14 cellular contexts compared by ENCODE assay signal in genomic region chr12:131333621-131334440, GRCh38.
DNase-seq lines count a peak whose midpoint lies in the region; ATAC-seq and TF ChIP-seq lines count a peak whose summit lies in the region.
"Had no signal": no experiment of that assay in that cellular context is flagged by ENCODE, and none has a peak within 500 bp of the region (broad histone marks: within the 10 kb centered on the region; RNA-seq: fewer than 3 reads in every experiment).

No MANE protein-coding gene starts in this region.

- H3K4me1 Mint-ChIP-seq in activated T-helper 2 cell treated with anti-CD3 and anti-CD28 coated beads, Interferon-gamma antibody, Interleukin-2, Interleukin-4, amounts not matched to agents 10 μg/mL and 5 μg/mL and 100 μg/mL, durations not matched to agents 14 hours and 24 hours and 36 hours (ENCODE audit: low read depth): no peaks in the 10 kb centered on the region
- H3K4me1 Mint-ChIP-seq: CD4-positive, CD25-positive, alpha-beta regulatory T cell had no signal

- no peaks in the 10 kb centered on the region for H3K36me3 ChIP-seq in aorta (ENCODE audit: control insufficient read depth in 1 of 2, insufficient read depth in 2 of 2, low read length in 1 of 2)
- H3K36me3 ChIP-seq: BLaER1 treated with 17β-estradiol and CSF1 and Interleukin-3, amounts not matched to agents 10 nM and 100 nM had no signal

- no peaks in the 10 kb centered on the region for H3K9me3 Mint-ChIP-seq in activated T-helper 2 cell treated with anti-CD3 and anti-CD28 coated beads, Interferon-gamma antibody, Interleukin-2, Interleukin-4, amounts not matched to agents 10 μg/mL and 5 μg/mL and 100 μg/mL, durations not matched to agents 14 hours and 24 hours and 36 hours

- no peak overlapping the region for H3K4me3 ChIP-seq in coronary artery
- H3K4me3 ChIP-seq in aorta (ENCODE audit: low read length in 2 of 2): no peak overlapping the region
- H3K4me3 ChIP-seq: BLaER1 treated with 17β-estradiol and CSF1 and Interleukin-3, amounts not matched to agents 10 nM and 100 nM had no signal

- peak; percentile 44 for ATAC-seq in aorta (ENCODE audit: low FRiP score)
- ATAC-seq: HCT116, HepG2 had no signal

- no peaks in the 10 kb centered on the region for H3K36me3 Mint-ChIP-seq in activated T-helper 2 cell treated with anti-CD3 and anti-CD28 coated beads, Interferon-gamma antibody, Interleukin-2, Interleukin-4, amounts not matched to agents 10 μg/mL and 5 μg/mL and 100 μg/mL, durations not matched to agents 14 hours and 24 hours and 36 hours (ENCODE audit: low read depth)
- H3K36me3 Mint-ChIP-seq: CD4-positive, CD25-positive, alpha-beta regulatory T cell had no signal

- intact Hi-C loops in aorta (cut with DNase I): no loop called here
- intact Hi-C loops in activated T-helper 2 cell treated with anti-CD3 and anti-CD28 coated beads, Interferon-gamma antibody, Interleukin-2, Interleukin-4, amounts not matched to agents 10 μg/mL and 5 μg/mL and 100 μg/mL, durations not matched to agents 14 hours and 24 hours and 36 hours (cut with micrococcal nuclease): no loop called here

- 83 to 85% methylated on average over 15 of the region's 15 CpGs for WGBS in aorta, 2 donors

- H3K27ac ChIP-seq in coronary artery (no peak overlapping the region), aorta (ENCODE audit: low read depth in 1 of 2, low read length in 2 of 2) (no peak overlapping the region)
- H3K27ac ChIP-seq: BLaER1 treated with 17β-estradiol and CSF1 and Interleukin-3, amounts not matched to agents 10 nM and 100 nM had no signal

- H3K9me3 ChIP-seq in aorta (ENCODE audit: control insufficient read depth, low read length): no peaks in the 10 kb centered on the region

- H3K27ac Mint-ChIP-seq in activated T-helper 2 cell treated with anti-CD3 and anti-CD28 coated beads, Interferon-gamma antibody, Interleukin-2, Interleukin-4, amounts not matched to agents 10 μg/mL and 5 μg/mL and 100 μg/mL, durations not matched to agents 14 hours and 24 hours and 36 hours: no peak overlapping the region
- H3K27ac Mint-ChIP-seq: CD4-positive, CD25-positive, alpha-beta regulatory T cell had no signal

- H3K27me3 Mint-ChIP-seq in activated T-helper 2 cell treated with anti-CD3 and anti-CD28 coated beads, Interferon-gamma antibody, Interleukin-2, Interleukin-4, amounts not matched to agents 10 μg/mL and 5 μg/mL and 100 μg/mL, durations not matched to agents 14 hours and 24 hours and 36 hours (ENCODE audit: low read depth): no peaks in the 10 kb centered on the region

- H3K4me1 ChIP-seq in aorta (ENCODE audit: control insufficient read depth in 1 of 2, insufficient read depth in 2 of 2, low read length in 2 of 2): no peaks in the 10 kb centered on the region

- TF ChIP-seq CTCF in coronary artery (IDR thresholded peaks at IDR 0.05): no peak

- no peaks in the 10 kb centered on the region for H3K27me3 ChIP-seq in aorta (ENCODE audit: control insufficient read depth in 1 of 2, insufficient read depth in 2 of 2, low read length in 1 of 2)
- H3K27me3 ChIP-seq: BLaER1 treated with 17β-estradiol and CSF1 and Interleukin-3, amounts not matched to agents 10 nM and 100 nM had no signal

- DNase-seq in activated effector memory CD4-positive, alpha-beta T cell treated with anti-CD3 and anti-CD28 coated beads, Interleukin-2, amount 50 U/mL, for 16 hours: peak; percentile 3
- DNase-seq in activated effector memory CD4-positive, alpha-beta T cell treated with Interleukin-2 at 50 U/mL for 16 hours: no peak
- peak; percentile 64 for DNase-seq in coronary artery (ENCODE audit: low spot score)
- DNase-seq in mesenteric fat pad (ENCODE audit: low spot score): peak; percentile 76
- DNase-seq in aorta: no peak
- DNase-seq in SIG-M5 treated with dmso at 0.1 percent for 504 hours (lab: John Stamatoyannopoulos, UW; ENCODE audit: unreplicated experiment): no peak
- DNase-seq in activated T-helper 2 cell treated with anti-CD3 and anti-CD28 coated beads, Interferon-gamma antibody, Interleukin-2, Interleukin-4, amounts not matched to agents 10 μg/mL and 5 μg/mL and 100 μg/mL, durations not matched to agents 14 hours and 24 hours and 36 hours (ENCODE audit: low spot score): no peak
- DNase-seq: ACHN; CD4-positive, CD25-positive, alpha-beta regulatory T cell; DMS53; GF-D8 had no signal

- no peak overlapping the region for H3K4me3 Mint-ChIP-seq in activated T-helper 2 cell treated with anti-CD3 and anti-CD28 coated beads, Interferon-gamma antibody, Interleukin-2, Interleukin-4, amounts not matched to agents 10 μg/mL and 5 μg/mL and 100 μg/mL, durations not matched to agents 14 hours and 24 hours and 36 hours (ENCODE audit: low read depth)
- H3K4me3 Mint-ChIP-seq: CD4-positive, CD25-positive, alpha-beta regulatory T cell had no signal

Comparison
In these comparisons a context has a peak if more than half of its experiments do, and no peak if none do; other contexts are left out.
1. DNase-seq: peak in activated effector memory CD4-positive, alpha-beta T cell treated with anti-CD3 and anti-CD28 coated beads, Interleukin-2, amount 50 U/mL, for 16 hours (single experiment), coronary artery (single experiment) and mesenteric fat pad (single experiment); none in activated effector memory CD4-positive, alpha-beta T cell treated with Interleukin-2 at 50 U/mL for 16 hours (single experiment), aorta (0 of 2), SIG-M5 treated with dmso at 0.1 percent for 504 hours (single experiment) and activated T-helper 2 cell treated with anti-CD3 and anti-CD28 coated beads, Interferon-gamma antibody, Interleukin-2, Interleukin-4, amounts not matched to agents 10 μg/mL and 5 μg/mL and 100 μg/mL, durations not matched to agents 14 hours and 24 hours and 36 hours (single experiment).